In genomic region chr18:3129053-3129864, GRCh38 we compare ENCODE assay signal across 8 cellular contexts.
A peak's percentile ranks its signal among the peaks of the same experiment; 100 is the strongest.
DNase-seq lines count a peak whose midpoint lies in the region; ATAC-seq, FAIRE-seq and TF ChIP-seq lines count a peak whose summit lies in the region.

No MANE protein-coding gene starts in this region.

- in situ Hi-C loops in transverse colon (cut with MboI; ENCODE audit: low pct_ligation_motif_present in 1 of 4, low pct_unique_long_range_greater_than_20kb in 1 of 4, low sequenced_read_pairs in 3 of 4) = loop anchor here in 1 of 4 donors (25.0 kb wide), 1 partner anchor 108 kb away; the partner anchor contains the start of gene MYL12A

- intact Hi-C loops in pancreas (cut with DNase I) (no loop called here), transverse colon (cut with DNase I; ENCODE audit: low total_unique reads) (no loop called here)

- DNase-seq in KG1 (lab: John Stamatoyannopoulos, UW) (peak; percentile 73), SK-N-DZ (ENCODE audit: low spot score) (peak; percentile 79), globus pallidus (ENCODE audit: low spot score) (peak; percentile 93), pancreas (peak; percentile 53 to 80 (median 62)), transverse colon (peak; percentile 88)
- peak; percentile 81 for DNase-seq in activated naive CD4-positive, alpha-beta T cell treated with Interleukin-2 at 50 U/mL for 16 hours

- WGBS in pancreas, 2 donors = 48 to 56% methylated on average over 16 of the region's 16 CpGs
- 23 to 41% methylated on average over 8 to 16 of the region's 16 CpGs for WGBS in transverse colon (ENCODE audit: low coverage in 1 of 2), 2 donors

- TF ChIP-seq CTCF in DOHH2 (IDR thresholded peaks at IDR 0.05; ENCODE audit: low read depth, low read length, poor library complexity, severe bottlenecking) = peak; percentile 97
- peak; percentile 38 to 57 (median 46) for TF ChIP-seq CTCF in pancreas (IDR thresholded peaks at IDR 0.05)
- TF ChIP-seq CTCF in transverse colon (IDR thresholded peaks at IDR 0.05) = peak; percentile 76 to 85 (median 83)

- no peak for TF ChIP-seq POLR2A in transverse colon (IDR thresholded peaks at IDR 0.05)

- peak overlapping the region; percentile 55 for H3K4me2 ChIP-seq in DOHH2 (ENCODE audit: low read length)

- H3K36me3 ChIP-seq in DOHH2 (ENCODE audit: control insufficient read depth, low read length) (no peaks in the 10 kb centered on the region), pancreas (no peaks in the 10 kb centered on the region), transverse colon (no peaks in the 10 kb centered on the region)

- H3K9me2 ChIP-seq in DOHH2 (replicated peaks; ENCODE audit: control insufficient read depth, low read length) = no peaks in the 10 kb centered on the region

- H3K27ac ChIP-seq in DOHH2 (ENCODE audit: low read depth, low read length) (no peak overlapping the region), pancreas (no peak overlapping the region), transverse colon (no peak overlapping the region)

- H4K20me1 ChIP-seq in DOHH2 (ENCODE audit: control insufficient read depth, insufficient read depth, low read depth, low read length) = no peaks in the 10 kb centered on the region

- ATAC-seq in GM21576 (IDR thresholded peaks at IDR 0.05; ENCODE audit: unreplicated experiment) = peak; percentile 91
- peak; percentile 74 to 97 (median 94) for ATAC-seq in pancreas

- no peak for TF ChIP-seq EP300 in transverse colon (IDR thresholded peaks at IDR 0.05; ENCODE audit: low read depth)

- H3K79me2 ChIP-seq in DOHH2 (ENCODE audit: control insufficient read depth, low read length) = no peaks in the 10 kb centered on the region

- no peaks in the 10 kb centered on the region for H3F3A ChIP-seq in DOHH2 (ENCODE audit: control insufficient read depth, insufficient read depth)

- H3K4me3 ChIP-seq in DOHH2 (ENCODE audit: low read length) = peak overlapping the region; percentile 47
- H3K4me3 ChIP-seq in pancreas = no peak overlapping the region
- peak overlapping the region in 1 of 4 donors; percentile 16 for H3K4me3 ChIP-seq in transverse colon

- H3K9me3 ChIP-seq in DOHH2 (ENCODE audit: control insufficient read depth, insufficient read depth, low read length) (no peaks in the 10 kb centered on the region), pancreas (no peaks in the 10 kb centered on the region), transverse colon (no peaks in the 10 kb centered on the region)

- no peak for FAIRE-seq in pancreas (lab: Jason Lieb, UNC)

- H3K4me1 ChIP-seq in DOHH2 (ENCODE audit: control insufficient read depth, low read length) (peaks cover 10% of the 10 kb centered on the region), pancreas (no peaks in the 10 kb centered on the region), transverse colon (peaks cover 0 to 8% (median 3%) of the 10 kb centered on the region in 4 donors)

- H3K27me3 ChIP-seq in DOHH2 (ENCODE audit: control insufficient read depth, low read length) (peaks cover 8% of the 10 kb centered on the region), pancreas (no peaks in the 10 kb centered on the region), transverse colon (no peaks in the 10 kb centered on the region)

Comparison
In these comparisons a context has a peak if more than half of its experiments do, and no peak if none do; other contexts are left out.
1. CTCF ChIP-seq: peak in every context shown above with its lines; median percentile 97 in DOHH2; 83 in transverse colon; 46 in pancreas.